ENCODE assay signal across 8 cellular contexts in genomic region chr20:47351643-47352331, GRCh38. TPM values are rescaled to one million over a fixed set of nuclear protein-coding genes. Genes with fewer than 3 reads are reported as not detected.
A peak's percentile ranks its signal among the peaks of the same experiment; 100 is the strongest.
DNase-seq lines count a peak whose midpoint lies in the region; ATAC-seq, FAIRE-seq and TF ChIP-seq lines count a peak whose summit lies in the region.

No MANE protein-coding gene starts in this region.

- peak overlapping the region; percentile 3 for H3K4me3 ChIP-seq in SK-N-MC
- peak overlapping the region; percentile 9 for H3K4me3 ChIP-seq in fibroblast of the aortic adventitia (ENCODE audit: low read depth, low read length)
- peak overlapping the region; percentile 67 for H3K4me3 ChIP-seq in skeletal muscle satellite cell (ENCODE audit: low read length)

- TF ChIP-seq CTCF in fibroblast of the aortic adventitia (IDR thresholded peaks at IDR 0.05; ENCODE audit: insufficient read depth, low read length), result no peak

- no peaks in the 10 kb centered on the region for H3K27me3 ChIP-seq in skeletal muscle satellite cell (ENCODE audit: control insufficient read depth, insufficient read depth, low read length)

- peak; percentile 15 for DNase-seq in NCI-H1694 treated with DMSO at 0.1 percent for 48 hours (lab: John Stamatoyannopoulos, UW)
- DNase-seq in NCI-H1694 (lab: John Stamatoyannopoulos, UW), result no peak
- no peak for DNase-seq in SK-N-MC (ENCODE audit: low read depth, low spot score)
- peak; percentile 36 for DNase-seq in fibroblast of the aortic adventitia (ENCODE audit: low read depth)
- DNase-seq in AG08395 (ENCODE audit: low spot score), result no peak
- DNase-seq in urothelium cell line (ENCODE audit: low spot score), result no peak

- no peak for FAIRE-seq in urothelium cell line (lab: Jason Lieb, UNC)

- H3K4me1 ChIP-seq in skeletal muscle satellite cell (ENCODE audit: control insufficient read depth, insufficient read depth, low read length), result peaks cover 91% of the 10 kb centered on the region

- peak overlapping the region; percentile 63; the same call in 1 of the 2 replicates for H3K27ac ChIP-seq in SK-N-MC

- ATAC-seq in GM19467 (IDR thresholded peaks at IDR 0.05; ENCODE audit: unreplicated experiment), result no peak

- peaks cover 32% of the 10 kb centered on the region for H3K36me3 ChIP-seq in SK-N-MC (ENCODE audit: insufficient read depth, low read length)
- peaks cover 44% of the 10 kb centered on the region for H3K36me3 ChIP-seq in skeletal muscle satellite cell (ENCODE audit: insufficient read depth, low read length)

- peak overlapping the region; percentile 91 for H3K4me2 ChIP-seq in skeletal muscle satellite cell (ENCODE audit: low read length)

- H3K9ac ChIP-seq in SK-N-MC (ENCODE audit: insufficient read length) (no peak overlapping the region), skeletal muscle satellite cell (ENCODE audit: low read depth, low read length) (peak overlapping the region; percentile 89)

- no peaks in the 10 kb centered on the region for H3K9me3 ChIP-seq in SK-N-MC (ENCODE audit: low read depth, low read length)
- no peaks in the 10 kb centered on the region for H3K9me3 ChIP-seq in skeletal muscle satellite cell (replicated peaks; ENCODE audit: low read length)

RNA-seq across cellular contexts. Expression of gene ZMYND8, which starts 4.7 kb away (rescaled TPM):
- 14.2 and 24.0 TPM in 2 replicates for total RNA-seq in fibroblast of the aortic adventitia (ENCODE audit: low replicate concordance)
- 40.1 and 50.0 TPM in 2 replicates for total RNA-seq in skeletal muscle satellite cell (2012; rRNA removed)

Comparison
In these comparisons a context has a peak if more than half of its experiments do, and no peak if none do; other contexts are left out.
1. DNase-seq: peak in NCI-H1694 treated with DMSO at 0.1 percent for 48 hours (single experiment) and fibroblast of the aortic adventitia (single experiment); none in NCI-H1694 (single experiment), SK-N-MC (single experiment), AG08395 (single experiment) and urothelium cell line (single experiment).
2. H3K4me3 ChIP-seq: peak in every context shown above with its lines; median percentile 67 in skeletal muscle satellite cell; 9 in fibroblast of the aortic adventitia; 3 in SK-N-MC.